ENCODE assay signal across 25 cellular contexts in the genomic region with DNA sequence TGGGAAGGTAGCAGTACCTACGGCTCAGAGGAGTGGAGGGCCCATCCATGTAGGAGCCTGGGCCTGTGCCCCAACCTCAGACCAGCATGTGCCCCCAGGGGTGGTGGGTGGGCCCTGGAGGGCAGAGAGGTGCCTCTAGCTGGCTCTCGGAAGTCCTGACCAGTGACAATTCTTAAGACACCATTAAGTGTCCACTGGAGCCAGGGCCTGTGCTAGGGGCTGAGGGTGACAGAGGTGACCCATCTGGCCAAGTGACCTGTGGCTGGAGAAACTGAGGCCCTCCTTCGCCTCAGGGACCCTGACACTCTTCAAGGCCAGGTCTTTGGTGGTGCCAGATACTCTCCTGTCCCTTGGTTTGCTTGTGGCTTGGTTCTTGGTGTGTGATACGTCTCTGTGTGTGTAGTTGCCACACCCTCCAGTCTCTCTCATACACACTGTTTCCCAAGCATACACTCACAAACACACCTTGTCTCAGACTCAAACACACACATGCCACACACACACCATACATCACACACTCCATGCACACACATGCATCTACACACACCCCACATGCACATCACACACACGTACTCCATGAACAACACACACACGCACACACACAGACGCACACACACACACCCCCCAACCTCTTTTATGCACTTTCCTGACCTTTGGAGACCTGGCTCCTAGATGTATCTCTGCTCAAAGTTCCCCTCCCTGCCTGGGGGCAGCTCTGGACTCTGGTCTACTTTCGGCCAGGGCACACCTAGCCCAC. TPM values are rescaled to one million over a fixed set of nuclear protein-coding genes. Genes with fewer than 3 reads are reported as not detected.
DNase-seq lines count a peak whose midpoint lies in the region; ATAC-seq, FAIRE-seq and TF ChIP-seq lines count a peak whose summit lies in the region.
"Had no signal": no experiment of that assay in that cellular context is flagged by ENCODE, and none has a peak within 500 bp of the region (broad histone marks: within the 10 kb centered on the region; RNA-seq: fewer than 3 reads in every experiment).

No MANE protein-coding gene starts in this region.

- no peak overlapping the region for H3K9ac ChIP-seq in BLaER1
- H3K9ac ChIP-seq: KMS-11 had no signal

- whole genome bisulfite sequencing in esophagus muscularis mucosa = 87% methylated on average over 7 of the region's 8 CpGs

- FAIRE-seq in HTR-8/SVneo (lab: Jason Lieb, UNC) (peak; percentile 80), GM19239 (lab: Jason Lieb, UNC) (no peak)
- FAIRE-seq: H54, islet of Langerhans had no signal

- intact Hi-C loops in esophagus muscularis mucosa (cut with DNase I) = loop anchor here (10.0 kb wide), 1 partner anchor 698 kb away; no protein-coding TSS in a partner anchor

- no peak for TF ChIP-seq EP300 in esophagus muscularis mucosa (IDR thresholded peaks at IDR 0.05)

- H3K4me1 Mint-ChIP-seq in naive B cell = peaks cover 14 to 33% (median 22%) of the 10 kb centered on the region in 3 donors

- H3K9me3 ChIP-seq in BLaER1 (peaks cover 7% of the 10 kb centered on the region; the same call in 1 of the 2 replicates), esophagus muscularis mucosa (no peaks in the 10 kb centered on the region)
- H3K9me3 ChIP-seq: gastroesophageal sphincter, neutrophil had no signal

- H3K36me3 ChIP-seq in BLaER1 = no peaks in the 10 kb centered on the region
- H3K36me3 ChIP-seq in esophagus muscularis mucosa = no peaks in the 10 kb centered on the region
- H3K36me3 ChIP-seq: brain microvascular endothelial cell, gastroesophageal sphincter, neutrophil had no signal

- H3K27me3 ChIP-seq in BLaER1 = peaks cover 39% of the 10 kb centered on the region
- peaks cover 0 to 49% (median 6%) of the 10 kb centered on the region in 4 donors for H3K27me3 ChIP-seq in esophagus muscularis mucosa

- no peaks in the 10 kb centered on the region for H3K36me3 Mint-ChIP-seq in naive B cell
- H3K36me3 Mint-ChIP-seq: activated CD4-positive, alpha-beta memory T cell treated with anti-CD3 and anti-CD28 coated beads for 36 hours; activated naive CD4-positive, alpha-beta T cell treated with anti-CD3 and anti-CD28 coated beads, Interleukin-2, amount 50 U/mL, for 24 hours had no signal

- ATAC-seq in naive B cell (ENCODE audit: low read depth in 2 of 2) (no peak), GM19455 (IDR thresholded peaks at IDR 0.05; ENCODE audit: unreplicated experiment) (no peak), HG03565 (IDR thresholded peaks at IDR 0.05; ENCODE audit: unreplicated experiment) (no peak)
- ATAC-seq: gastroesophageal sphincter had no signal

- H3K27ac Mint-ChIP-seq in naive B cell = peak overlapping the region in 2 of 6 donors; percentile 1 to 51
- H3K27ac Mint-ChIP-seq: activated CD4-positive, alpha-beta memory T cell treated with anti-CD3 and anti-CD28 coated beads for 36 hours; activated naive CD4-positive, alpha-beta T cell treated with anti-CD3 and anti-CD28 coated beads, Interleukin-2, amount 50 U/mL, for 24 hours had no signal

- peaks cover 21 to 59% (median 53%) of the 10 kb centered on the region in 3 donors for H3K27me3 Mint-ChIP-seq in naive B cell

- H3K9me3 Mint-ChIP-seq in naive B cell = no peaks in the 10 kb centered on the region
- H3K9me3 Mint-ChIP-seq: activated CD4-positive, alpha-beta memory T cell treated with anti-CD3 and anti-CD28 coated beads for 36 hours; activated naive CD4-positive, alpha-beta T cell treated with anti-CD3 and anti-CD28 coated beads, Interleukin-2, amount 50 U/mL, for 24 hours; stimulated activated naive CD8-positive, alpha-beta T cell treated with anti-CD3 and anti-CD28 coated beads, Interleukin-15, amount 100 ng/mL, for 72 hours had no signal

- TF ChIP-seq POLR2A in esophagus muscularis mucosa (IDR thresholded peaks at IDR 0.05; ENCODE audit: low read depth) = no peak

- no peak for TF ChIP-seq CTCF in esophagus muscularis mucosa (IDR thresholded peaks at IDR 0.05)

- H3K27ac ChIP-seq in BLaER1 (no peak overlapping the region), esophagus muscularis mucosa (replicated peaks in 1 of 4) (no peak overlapping the region)
- H3K27ac ChIP-seq: brain microvascular endothelial cell, HL-60, KMS-11, neutrophil, VCaP had no signal

- no peak for DNase-seq in HTR-8/SVneo (ENCODE audit: insufficient read length, low spot score)
- DNase-seq in esophagus muscularis mucosa (ENCODE audit: extremely low spot score) = no peak
- no peak for DNase-seq in naive B cell
- DNase-seq in activated T-cell treated with anti-CD3 and anti-CD28 coated beads, Interleukin-2, amount 50 U/mL, for 1 hour = no peak
- no peak for DNase-seq in GM19239 (ENCODE audit: insufficient read length, low spot score)
- DNase-seq: activated CD4-positive, alpha-beta memory T cell treated with anti-CD3 and anti-CD28 coated beads for 36 hours; brain microvascular endothelial cell; DND-41; NCI-H2081; NCI-H510A; SIG-M5; stimulated activated naive CD8-positive, alpha-beta T cell treated with anti-CD3 and anti-CD28 coated beads, Interleukin-15, amount 100 ng/mL, for 72 hours; T-helper 1 cell had no signal

- no peaks in the 10 kb centered on the region for H4K20me1 ChIP-seq in BLaER1

- H3K4me1 ChIP-seq in BLaER1 (peaks cover 48% of the 10 kb centered on the region), esophagus muscularis mucosa (peaks cover 3 to 18% (median 16%) of the 10 kb centered on the region in 4 donors)

- H3K4me3 ChIP-seq in BLaER1 (no peak overlapping the region), esophagus muscularis mucosa (peak overlapping the region; percentile 49 to 61 (median 50))

- peak overlapping the region; percentile 63; the same call in 1 of the 2 replicates for H3K4me2 ChIP-seq in BLaER1
- H3K4me2 ChIP-seq: KMS-11 had no signal

- H3K4me3 Mint-ChIP-seq in naive B cell = peak overlapping the region in 6 of 8 donors; percentile 2 to 66 (median 24)
- H3K4me3 Mint-ChIP-seq: activated CD4-positive, alpha-beta memory T cell treated with anti-CD3 and anti-CD28 coated beads for 36 hours; activated naive CD4-positive, alpha-beta T cell treated with anti-CD3 and anti-CD28 coated beads, Interleukin-2, amount 50 U/mL, for 24 hours; stimulated activated naive CD8-positive, alpha-beta T cell treated with anti-CD3 and anti-CD28 coated beads, Interleukin-15, amount 100 ng/mL, for 72 hours had no signal

RNA-seq across cellular contexts. Expression of gene RAMP3, which starts 0.9 kb away (rescaled TPM):
- total RNA-seq in esophagus muscularis mucosa = 100 to 1,000 TPM in 2 of 4 donors, 10 to 100 TPM in 2; 30.7 to 112 (median 77.2) TPM
- polyA plus RNA-seq in naive B cell (ENCODE audit: low read depth in 6 of 6) = not detected
- total RNA-seq: activated CD4-positive, alpha-beta memory T cell treated with anti-CD3 and anti-CD28 coated beads for 36 hours; epithelial cell of proximal tubule had no signal

RNA-seq across cellular contexts. Expression of gene TBRG4, which starts 45.2 kb away (rescaled TPM):
- total RNA-seq in esophagus muscularis mucosa = 10 to 100 TPM; 45.7 to 60.1 (median 53.7) TPM
- 10 to 100 TPM; 26.5 to 49.9 (median 40.6) TPM for polyA plus RNA-seq in naive B cell (ENCODE audit: low read depth in 6 of 6)
